ENCODE assay signal across 1 cellular context in the genomic region with DNA sequence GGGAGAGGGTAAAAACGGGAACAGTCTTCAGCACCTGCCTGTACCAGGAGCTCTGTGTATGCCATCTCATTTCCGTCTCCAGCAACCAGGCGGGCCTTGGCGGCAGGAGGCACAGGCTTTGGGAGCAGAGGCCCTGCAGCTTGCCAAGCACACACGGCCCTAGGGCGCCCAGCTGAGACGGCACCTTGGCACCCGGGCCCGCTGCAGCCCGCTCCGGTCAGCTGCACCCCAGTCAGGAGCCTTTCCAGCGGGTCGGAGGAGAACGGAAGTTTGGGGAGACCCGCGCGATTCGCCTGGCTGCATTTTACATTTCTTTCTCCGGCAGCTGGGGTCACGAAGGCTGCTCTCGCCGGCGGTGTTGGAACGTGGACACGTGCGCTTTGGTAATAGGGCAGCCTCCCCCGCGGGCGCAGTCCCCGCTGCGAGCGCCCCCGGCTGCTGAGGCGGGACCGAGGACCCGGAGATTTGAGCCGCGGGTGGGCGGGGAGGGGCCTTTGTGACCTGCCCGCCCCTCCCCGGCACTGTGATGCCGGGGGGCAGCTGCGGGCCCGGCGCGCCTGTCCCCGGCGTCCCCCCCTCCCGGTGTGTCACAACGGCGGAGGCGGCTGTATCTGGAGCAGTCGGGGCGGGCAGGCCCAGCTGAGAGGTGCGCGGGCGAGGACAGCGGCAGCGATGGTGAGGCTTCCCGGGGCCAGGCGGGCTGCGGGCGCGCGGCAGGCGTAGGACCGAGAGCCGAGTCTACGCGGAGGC.
TF ChIP-seq lines count a peak whose summit lies in the region.

A gene (plus strand): TSS at position 616 of the 750 bp plus-strand sequence. CDS start 57 bp downstream, at position 673.

TF ChIP-seq in WTC11, 78 proteins besides CTCF, POLR2A, EP300 and RAD21 (continued from another document):
- TF ChIP-seq, protein P1, sequence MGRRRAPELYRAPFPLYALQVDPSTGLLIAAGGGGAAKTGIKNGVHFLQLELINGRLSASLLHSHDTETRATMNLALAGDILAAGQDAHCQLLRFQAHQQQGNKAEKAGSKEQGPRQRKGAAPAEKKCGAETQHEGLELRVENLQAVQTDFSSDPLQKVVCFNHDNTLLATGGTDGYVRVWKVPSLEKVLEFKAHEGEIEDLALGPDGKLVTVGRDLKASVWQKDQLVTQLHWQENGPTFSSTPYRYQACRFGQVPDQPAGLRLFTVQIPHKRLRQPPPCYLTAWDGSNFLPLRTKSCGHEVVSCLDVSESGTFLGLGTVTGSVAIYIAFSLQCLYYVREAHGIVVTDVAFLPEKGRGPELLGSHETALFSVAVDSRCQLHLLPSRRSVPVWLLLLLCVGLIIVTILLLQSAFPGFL (CRISPR knock-in tag; IDR thresholded peaks at IDR 0.05; ENCODE audit: borderline replicate concordance) = no peak
- TF ChIP-seq, protein P2, sequence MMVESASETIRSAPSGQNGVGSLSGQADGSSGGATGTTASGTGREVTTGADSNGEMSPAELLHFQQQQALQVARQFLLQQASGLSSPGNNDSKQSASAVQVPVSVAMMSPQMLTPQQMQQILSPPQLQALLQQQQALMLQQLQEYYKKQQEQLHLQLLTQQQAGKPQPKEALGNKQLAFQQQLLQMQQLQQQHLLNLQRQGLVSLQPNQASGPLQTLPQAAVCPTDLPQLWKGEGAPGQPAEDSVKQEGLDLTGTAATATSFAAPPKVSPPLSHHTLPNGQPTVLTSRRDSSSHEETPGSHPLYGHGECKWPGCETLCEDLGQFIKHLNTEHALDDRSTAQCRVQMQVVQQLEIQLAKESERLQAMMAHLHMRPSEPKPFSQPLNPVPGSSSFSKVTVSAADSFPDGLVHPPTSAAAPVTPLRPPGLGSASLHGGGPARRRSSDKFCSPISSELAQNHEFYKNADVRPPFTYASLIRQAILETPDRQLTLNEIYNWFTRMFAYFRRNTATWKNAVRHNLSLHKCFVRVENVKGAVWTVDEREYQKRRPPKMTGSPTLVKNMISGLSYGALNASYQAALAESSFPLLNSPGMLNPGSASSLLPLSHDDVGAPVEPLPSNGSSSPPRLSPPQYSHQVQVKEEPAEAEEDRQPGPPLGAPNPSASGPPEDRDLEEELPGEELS (CRISPR knock-in tag; IDR thresholded peaks at IDR 0.05) = no peak
- no peak for TF ChIP-seq TEAD1 (CRISPR knock-in tag; IDR thresholded peaks at IDR 0.05)
TF ChIP-seq in WTC11: peak in this region for 1.
